ENCODE assay signal across 8 cellular contexts in genomic region chr9:36873247-36873875, GRCh38.
DNase-seq lines count a peak whose midpoint lies in the region; ATAC-seq and TF ChIP-seq lines count a peak whose summit lies in the region.

No MANE protein-coding gene starts in this region.

- H3K4me3 Mint-ChIP-seq in activated naive CD8-positive, alpha-beta T cell treated with anti-CD3 and anti-CD28 coated beads for 36 hours = no peak overlapping the region

- H3K36me3 Mint-ChIP-seq in activated naive CD8-positive, alpha-beta T cell treated with anti-CD3 and anti-CD28 coated beads for 36 hours = no peaks in the 10 kb centered on the region

- no peaks in the 10 kb centered on the region for H3K9me3 Mint-ChIP-seq in activated naive CD8-positive, alpha-beta T cell treated with anti-CD3 and anti-CD28 coated beads for 36 hours

- TF ChIP-seq CTCF in left ventricle myocardium inferior (IDR thresholded peaks at IDR 0.05; ENCODE audit: borderline replicate concordance) = peak; percentile 87

- in situ Hi-C loops in KBM-7 (cut with MboI; ENCODE audit: low pct_unique_long_range_greater_than_20kb, low sequenced_read_pairs) = loop anchor here (10.0 kb wide), 2 partner anchors 51 to 101 kb away; no protein-coding TSS in a partner anchor

- no peaks in the 10 kb centered on the region for H3K9me3 ChIP-seq in left ventricle myocardium inferior (replicated peaks)

- no peak overlapping the region for H3K27ac ChIP-seq in left ventricle myocardium inferior (replicated peaks)

- H3K27me3 ChIP-seq in left ventricle myocardium inferior (ENCODE audit: low read depth) = peaks cover 57% of the 10 kb centered on the region

- intact Hi-C loops in left ventricle myocardium inferior (cut with micrococcal nuclease) = no loop called here

- no peaks in the 10 kb centered on the region for H3K4me1 Mint-ChIP-seq in activated naive CD8-positive, alpha-beta T cell treated with anti-CD3 and anti-CD28 coated beads for 36 hours

- H3K4me1 ChIP-seq in left ventricle myocardium inferior = no peaks in the 10 kb centered on the region

- ATAC-seq in GM18519 (IDR thresholded peaks at IDR 0.05; ENCODE audit: low FRiP score, unreplicated experiment) (peak; percentile 43), SK-N-SH treated with all-trans-retinoic acid at 6 μM for 48 hours (peak; percentile 97), HG03521 (IDR thresholded peaks at IDR 0.05; ENCODE audit: unreplicated experiment) (no peak)

- H3K27ac Mint-ChIP-seq in activated naive CD8-positive, alpha-beta T cell treated with anti-CD3 and anti-CD28 coated beads for 36 hours = peak overlapping the region; percentile 11

- H3K4me3 ChIP-seq in left ventricle myocardium inferior (no peak overlapping the region), skeletal muscle cell (ENCODE audit: low read depth, low read length) (no peak overlapping the region)

- DNase-seq in AG08396 (ENCODE audit: low spot score) (peak; percentile 82), KBM-7 (peak; percentile 60), left ventricle myocardium inferior (peak; percentile 42), skeletal muscle cell (ENCODE audit: low read depth) (peak; percentile 8)
- DNase-seq in activated naive CD8-positive, alpha-beta T cell treated with anti-CD3 and anti-CD28 coated beads for 36 hours = peak; percentile 71

- no peaks in the 10 kb centered on the region for H3K36me3 ChIP-seq in left ventricle myocardium inferior

- H3K27me3 Mint-ChIP-seq in activated naive CD8-positive, alpha-beta T cell treated with anti-CD3 and anti-CD28 coated beads for 36 hours = peaks cover 7% of the 10 kb centered on the region

TF ChIP-seq in SK-N-SH treated with all-trans-retinoic acid at 6 μM for 48 hours, 23 proteins besides CTCF, POLR2A, EP300 and RAD21:
- TF ChIP-seq ARNTL (CRISPR knock-in tag; IDR thresholded peaks at IDR 0.05; ENCODE audit: borderline replicate concordance, low read depth) = no peak
- TF ChIP-seq ZNF8 (CRISPR knock-in tag; IDR thresholded peaks at IDR 0.05) = no peak
- TF ChIP-seq TCF4 (CRISPR knock-in tag; IDR thresholded peaks at IDR 0.05; ENCODE audit: borderline replicate concordance) = no peak
- TF ChIP-seq ISL1 (CRISPR knock-in tag; IDR thresholded peaks at IDR 0.05) = no peak
- TF ChIP-seq TOX (CRISPR knock-in tag; IDR thresholded peaks at IDR 0.05; ENCODE audit: borderline replicate concordance) = no peak
- no peak for TF ChIP-seq SNAI2 (CRISPR knock-in tag; IDR thresholded peaks at IDR 0.05)
- no peak for TF ChIP-seq ZFP30 (CRISPR knock-in tag; IDR thresholded peaks at IDR 0.05)
- no peak for TF ChIP-seq ZFP3 (CRISPR knock-in tag; IDR thresholded peaks at IDR 0.05)
- TF ChIP-seq ESRRG (CRISPR knock-in tag; IDR thresholded peaks at IDR 0.05) = no peak
- TF ChIP-seq CREB5 (CRISPR knock-in tag; IDR thresholded peaks at IDR 0.05; ENCODE audit: low read depth) = no peak
- TF ChIP-seq BACH2 (CRISPR knock-in tag; IDR thresholded peaks at IDR 0.05; ENCODE audit: borderline replicate concordance) = no peak
- TF ChIP-seq RARB (CRISPR knock-in tag; IDR thresholded peaks at IDR 0.05) = no peak
- TF ChIP-seq POU6F1 (CRISPR knock-in tag; IDR thresholded peaks at IDR 0.05; ENCODE audit: borderline replicate concordance, low read depth) = no peak
- no peak for TF ChIP-seq GLIS3 (CRISPR knock-in tag; IDR thresholded peaks at IDR 0.05)
- TF ChIP-seq PPARA (CRISPR knock-in tag; IDR thresholded peaks at IDR 0.05; ENCODE audit: borderline replicate concordance) = no peak
- no peak for TF ChIP-seq OSR1 (CRISPR knock-in tag; IDR thresholded peaks at IDR 0.05)
- TF ChIP-seq CSDC2 (CRISPR knock-in tag; IDR thresholded peaks at IDR 0.05) = no peak

Comparison
In these comparisons a context has a peak if more than half of its experiments do, and no peak if none do; other contexts are left out.
1. DNase-seq: peak in every context shown above with its lines; median percentile 82 in AG08396; 71 in activated naive CD8-positive, alpha-beta T cell treated with anti-CD3 and anti-CD28 coated beads for 36 hours; 60 in KBM-7; 42 in left ventricle myocardium inferior; 8 in skeletal muscle cell.